In genomic region chr5:30968971-30969370, GRCh38 we compare ENCODE assay signal across 20 cellular contexts.
"Had no signal": no experiment of that assay in that cellular context is flagged by ENCODE, and none has a peak within 500 bp of the region (broad histone marks: within the 10 kb centered on the region; RNA-seq: fewer than 3 reads in every experiment).

No MANE protein-coding gene starts in this region.

- H3K4me1 Mint-ChIP-seq: naive B cell, nephron had no signal

- H3K27me3 ChIP-seq: dorsolateral prefrontal cortex, heart right ventricle, pancreas had no signal

- H3K9me3 Mint-ChIP-seq: nephron, type B pancreatic cell had no signal

- H3K36me3 ChIP-seq: heart right ventricle, pancreas had no signal

- FAIRE-seq: small intestine, urothelium cell line had no signal

- H3K4me1 ChIP-seq: heart right ventricle, pancreas had no signal

- H3K27ac ChIP-seq: coronary artery, dorsolateral prefrontal cortex, heart right ventricle, pancreas had no signal

- H3K27ac Mint-ChIP-seq: naive B cell, nephron, progenitor cell of endocrine pancreas, type B pancreatic cell had no signal

- H3K27me3 Mint-ChIP-seq: naive B cell, progenitor cell of endocrine pancreas had no signal

- H3K36me3 Mint-ChIP-seq: naive B cell, type B pancreatic cell had no signal

- H3K4me3 ChIP-seq: coronary artery, dorsolateral prefrontal cortex, heart right ventricle, lung, pancreas had no signal

- H3K9me3 ChIP-seq: pancreas had no signal

- H3K4me3 Mint-ChIP-seq: naive B cell, nephron, type B pancreatic cell had no signal

- DNase-seq: dorsolateral prefrontal cortex; effector CD8-positive, alpha-beta T cell; heart right ventricle; kidney; left colon; left ventricle myocardium superior; mesenchymal stem cell; naive B cell; occipital lobe; pancreas; right cardiac atrium; small intestine; stimulated activated CD4-positive, alpha-beta T cell treated with anti-CD3 and anti-CD28 coated beads, Interleukin-12 subunit alpha, Interleukin-12 subunit beta, amount 100 ng/mL, for 4 hours; stimulated activated naive CD4-positive, alpha-beta T cell had no signal
